Comparison of ENCODE assay signal across 8 cellular contexts in genomic region chr3:127786358-127787070, GRCh38. TPM values are rescaled to one million over a fixed set of nuclear protein-coding genes. Genes with fewer than 3 reads are reported as not detected.
DNase-seq lines count a peak whose midpoint lies in the region; ATAC-seq and TF ChIP-seq lines count a peak whose summit lies in the region.

No MANE protein-coding gene starts in this region.

- H3K27ac Mint-ChIP-seq in chondrocyte (ENCODE audit: unreplicated experiment) = no peak overlapping the region
- no peak overlapping the region for H3K27ac Mint-ChIP-seq in stimulated activated naive B cell treated with anti-CD40 and anti-IgM and Interleukin-4, amounts not matched to agents 10 μg/mL and 1 μg/mL and 100 μg/mL, for 72 hours

- no peak overlapping the region for H3K4me3 Mint-ChIP-seq in chondrocyte (ENCODE audit: unreplicated experiment)
- no peak overlapping the region for H3K4me3 Mint-ChIP-seq in stimulated activated naive B cell treated with anti-CD40 and anti-IgM and Interleukin-4, amounts not matched to agents 10 μg/mL and 1 μg/mL and 100 μg/mL, for 72 hours

- DNase-seq in C1 segment of cervical spinal cord (lab: John Stamatoyannopoulos, UW) (peak in 12 of 14 donors; percentile 21 to 96 (median 65)), NCI-H2196 treated with DMSO at 0.1 percent for 48 hours (lab: John Stamatoyannopoulos, UW; ENCODE audit: unreplicated experiment) (peak; percentile 91), fibroblast of the aortic adventitia (ENCODE audit: low read depth) (peak; percentile 65), omental fat pad (ENCODE audit: low spot score) (no peak), chondrocyte (ENCODE audit: low spot score) (no peak), NCI-H748 (lab: John Stamatoyannopoulos, UW; ENCODE audit: unreplicated experiment) (no peak)
- DNase-seq in stimulated activated naive B cell treated with anti-CD40 and anti-IgM and Interleukin-4, amounts not matched to agents 10 μg/mL and 1 μg/mL and 100 μg/mL, for 72 hours = no peak

- H3K36me3 Mint-ChIP-seq in chondrocyte (ENCODE audit: low read depth) = peaks cover 5% of the 10 kb centered on the region
- peaks cover 31% of the 10 kb centered on the region in 2 donors for H3K36me3 Mint-ChIP-seq in stimulated activated naive B cell treated with anti-CD40 and anti-IgM and Interleukin-4, amounts not matched to agents 10 μg/mL and 1 μg/mL and 100 μg/mL, for 72 hours

- H3K9me3 Mint-ChIP-seq in chondrocyte (ENCODE audit: low read depth) = no peaks in the 10 kb centered on the region
- no peaks in the 10 kb centered on the region for H3K9me3 Mint-ChIP-seq in stimulated activated naive B cell treated with anti-CD40 and anti-IgM and Interleukin-4, amounts not matched to agents 10 μg/mL and 1 μg/mL and 100 μg/mL, for 72 hours

- ATAC-seq in omental fat pad (ENCODE audit: low FRiP score) (peak; percentile 25), GM19455 (IDR thresholded peaks at IDR 0.05; ENCODE audit: unreplicated experiment) (no peak)
- no peak for ATAC-seq in stimulated activated naive B cell treated with anti-CD40 and anti-IgM and Interleukin-4, amounts not matched to agents 10 μg/mL and 1 μg/mL and 100 μg/mL, for 72 hours (replicated peaks)

- TF ChIP-seq CTCF in fibroblast of the aortic adventitia (IDR thresholded peaks at IDR 0.05; ENCODE audit: insufficient read depth, low read length) = no peak
- no peak for TF ChIP-seq CTCF in omental fat pad (IDR thresholded peaks at IDR 0.05)
- TF ChIP-seq CTCF in chondrocyte (IDR thresholded peaks at IDR 0.05) = no peak

- no peak overlapping the region for H3K4me3 ChIP-seq in fibroblast of the aortic adventitia (ENCODE audit: low read depth, low read length)

- no peaks in the 10 kb centered on the region for H3K27me3 Mint-ChIP-seq in chondrocyte (ENCODE audit: low read depth)
- peaks cover 5 to 7% of the 10 kb centered on the region in 2 donors for H3K27me3 Mint-ChIP-seq in stimulated activated naive B cell treated with anti-CD40 and anti-IgM and Interleukin-4, amounts not matched to agents 10 μg/mL and 1 μg/mL and 100 μg/mL, for 72 hours

- peaks cover 66% of the 10 kb centered on the region for H3K4me1 Mint-ChIP-seq in chondrocyte (ENCODE audit: low read depth)
- H3K4me1 Mint-ChIP-seq in stimulated activated naive B cell treated with anti-CD40 and anti-IgM and Interleukin-4, amounts not matched to agents 10 μg/mL and 1 μg/mL and 100 μg/mL, for 72 hours = peaks cover 21 to 50% of the 10 kb centered on the region in 2 donors

RNA-seq across cellular contexts. Expression of gene MGLL, which starts 35.8 kb away (rescaled TPM):
- total RNA-seq in fibroblast of the aortic adventitia (ENCODE audit: low replicate concordance) (8.3 and 25.8 TPM in 2 replicates), omental fat pad (100 to 1,000 TPM in 1 of 4 donors, 10 to 100 TPM in 3; 58.9 to 129 (median 96.3) TPM), chondrocyte (36.4 to 61.0 TPM (median 59.5 TPM) in 3 replicates)

Comparison
In these comparisons a context has a peak if more than half of its experiments do, and no peak if none do; other contexts are left out.
1. DNase-seq: peak in C1 segment of cervical spinal cord (12 of 14), NCI-H2196 treated with DMSO at 0.1 percent for 48 hours (single experiment) and fibroblast of the aortic adventitia (single experiment); none in omental fat pad (single experiment), chondrocyte (single experiment), NCI-H748 (single experiment) and stimulated activated naive B cell treated with anti-CD40 and anti-IgM and Interleukin-4, amounts not matched to agents 10 μg/mL and 1 μg/mL and 100 μg/mL, for 72 hours (single experiment).